ENCODE assay signal across 25 cellular contexts in genomic region chr18:22446325-22446724, GRCh38. TPM values are rescaled to one million over a fixed set of nuclear protein-coding genes. Genes with fewer than 3 reads are reported as not detected.
"Had no signal": no experiment of that assay in that cellular context is flagged by ENCODE, and none has a peak within 500 bp of the region (broad histone marks: within the 10 kb centered on the region; RNA-seq: fewer than 3 reads in every experiment).

No MANE protein-coding gene starts in this region.

- H3K27ac Mint-ChIP-seq: IgD-negative memory B cell had no signal

- H3K36me3 Mint-ChIP-seq: IgD-negative memory B cell had no signal

- DNase-seq: KBM-7, MG63, NCI-H1092, NCI-H1105 treated with DMSO at 0.1 percent for 48 hours, NCI-H1417 treated with DMSO at 0.1 percent for 48 hours, NCI-H146, NCI-H1694 treated with DMSO at 0.1 percent for 48 hours, NCI-H1930, NCI-H2081 treated with DMSO at 0.1 percent for 48 hours, NCI-H2171, NCI-H226, NCI-H446, NCI-H510A, NCI-H524 treated with DMSO at 0.1 percent for 48 hours, NCI-H69, NCI-H774, Right ventricle myocardium superior, RPMI8226, SIG-M5 had no signal

- H3K4me3 ChIP-seq: MG63, SJSA1, SK-N-MC had no signal

- H3K4me1 ChIP-seq: SJSA1 had no signal

- H3K27me3 Mint-ChIP-seq: IgD-negative memory B cell had no signal

- FAIRE-seq: RCC 7860 had no signal

- H3K27me3 ChIP-seq: MG63, SJSA1 had no signal

- H3K27ac ChIP-seq: SJSA1, SK-N-MC had no signal

- H3K4me3 Mint-ChIP-seq: IgD-negative memory B cell had no signal

- H3K4me1 Mint-ChIP-seq: IgD-negative memory B cell had no signal

- H3K36me3 ChIP-seq: MG63, SJSA1 had no signal

RNA-seq across cellular contexts. Expression of gene CTAGE1, which starts 28.6 kb away (rescaled TPM):
- total RNA-seq: HT1080, LHCN-M2, Right ventricle myocardium superior had no signal
- polyA plus RNA-seq: IgD-negative memory B cell had no signal
